In the genomic region with DNA sequence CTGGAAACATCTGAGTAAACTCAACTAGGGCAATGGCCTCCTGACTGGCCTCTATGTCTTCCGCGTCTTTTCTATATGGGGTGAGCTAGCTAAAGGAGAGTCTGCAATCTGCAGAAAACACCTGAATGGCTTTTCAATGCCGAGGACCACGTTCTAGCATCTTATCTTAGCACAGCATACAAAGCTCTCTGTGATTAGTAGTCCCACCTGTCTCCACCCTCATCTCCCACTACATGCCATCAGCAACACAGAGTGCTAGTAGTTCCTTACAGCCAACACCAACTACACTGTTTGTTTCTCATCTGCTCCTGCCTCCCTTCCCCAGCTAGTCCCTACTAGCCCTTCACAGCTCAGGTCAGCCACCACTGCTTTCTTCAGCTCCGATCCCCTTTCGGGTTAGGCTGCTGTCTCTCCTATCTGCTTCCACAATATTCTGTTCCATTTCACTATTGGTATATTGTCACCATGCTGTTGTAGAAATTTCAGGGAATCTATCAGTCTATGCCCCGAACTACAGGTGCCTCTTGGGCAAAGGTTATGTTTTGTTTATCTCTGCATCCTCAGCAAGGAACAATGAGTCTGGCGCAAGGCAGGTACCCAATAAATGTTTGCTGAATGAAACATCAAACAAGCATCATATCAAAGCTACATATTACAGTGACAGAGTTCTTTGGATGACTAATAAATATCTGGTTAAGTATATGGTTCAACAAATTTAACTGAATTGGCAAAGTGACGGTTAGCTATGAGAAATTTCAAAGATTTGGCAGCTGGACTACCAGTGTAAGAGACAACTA, we compare ENCODE assay signal across 18 cellular contexts. TPM values are rescaled to one million over a fixed set of nuclear protein-coding genes. Genes with fewer than 3 reads are reported as not detected.
DNase-seq lines count a peak whose midpoint lies in the region; ATAC-seq, FAIRE-seq and TF ChIP-seq lines count a peak whose summit lies in the region.
"Had no signal": no experiment of that assay in that cellular context is flagged by ENCODE, and none has a peak within 500 bp of the region (broad histone marks: within the 10 kb centered on the region; RNA-seq: fewer than 3 reads in every experiment).

No MANE protein-coding gene starts in this region.

- peaks cover 27% of the 10 kb centered on the region for H3K4me1 ChIP-seq in SJCRH30
- peaks cover 20% of the 10 kb centered on the region for H3K4me1 ChIP-seq in foreskin keratinocyte

- H3K27me3 ChIP-seq in SJCRH30, result no peaks in the 10 kb centered on the region
- no peaks in the 10 kb centered on the region for H3K27me3 ChIP-seq in bronchial epithelial cell (ENCODE audit: control insufficient read depth, insufficient read depth, low read length)
- H3K27me3 ChIP-seq in foreskin keratinocyte, result no peaks in the 10 kb centered on the region
- H3K27me3 ChIP-seq: BE2C had no signal

- H3K36me3 ChIP-seq in SJCRH30 (peaks cover 4% of the 10 kb centered on the region), bronchial epithelial cell (ENCODE audit: control insufficient read depth, insufficient read depth, low read length) (no peaks in the 10 kb centered on the region)

- TF ChIP-seq CTCF in bronchial epithelial cell (IDR thresholded peaks at IDR 0.05; ENCODE audit: insufficient read depth, low read length, severe bottlenecking) (no peak), foreskin keratinocyte (conservative IDR thresholded peaks at IDR 0.05) (no peak)

- H3K4me3 ChIP-seq in SJCRH30 (no peak overlapping the region), bronchial epithelial cell (ENCODE audit: low read depth, low read length) (no peak overlapping the region)

- peak overlapping the region; percentile 86; the same call in 1 of the 2 replicates for H3K27ac ChIP-seq in SJCRH30
- H3K27ac ChIP-seq in foreskin keratinocyte, result peak overlapping the region; percentile 62
- H3K27ac ChIP-seq: C4-2B had no signal

- FAIRE-seq in bronchial epithelial cell (lab: Jason Lieb, UNC), result no peak
- FAIRE-seq: A204.1, D721Med, H54 had no signal

- H3K9me3 ChIP-seq in SJCRH30 (replicated peaks), result no peaks in the 10 kb centered on the region
- H3K9me3 ChIP-seq: BE2C had no signal

- peak; percentile 9 for DNase-seq in COLO668 (lab: John Stamatoyannopoulos, UW; ENCODE audit: unreplicated experiment)
- no peak for DNase-seq in SJCRH30
- DNase-seq in bronchial epithelial cell (ENCODE audit: low read depth), result peak; percentile 29
- DNase-seq in foreskin keratinocyte, result no peak
- no peak for DNase-seq in NCI-H774 (lab: John Stamatoyannopoulos, UW)
- DNase-seq: BE2C; CD4-positive, alpha-beta memory T cell; COR-L47; DMS153; IMR-90 had no signal

- ATAC-seq in foreskin keratinocyte (peak; percentile 12), HG03442 (IDR thresholded peaks at IDR 0.05; ENCODE audit: unreplicated experiment) (no peak), esophagus mucosa (no peak), HG02973 (IDR thresholded peaks at IDR 0.05; ENCODE audit: unreplicated experiment) (no peak)
- ATAC-seq: HCT116 had no signal

RNA-seq across cellular contexts. Expression of gene LYRM4, which starts 12.2 kb away (rescaled TPM):
- 36.5 and 37.3 TPM in 2 replicates for total RNA-seq in SJCRH30 (2014; rRNA removed; shearing (Covaris generic))
- total RNA-seq in bronchial epithelial cell, result 7.6 and 15.3 TPM in 2 replicates
- 33.7 and 35.1 TPM in 2 replicates for total RNA-seq in foreskin keratinocyte
- polyA plus RNA-seq in foreskin keratinocyte, result 45.2 and 50.9 TPM in 2 replicates
- total RNA-seq in esophagus mucosa, result 20.3 TPM

RNA-seq across cellular contexts. Expression of gene FARS2, which starts 12.8 kb away (rescaled TPM):
- 10.5 and 12.9 TPM in 2 replicates for total RNA-seq in SJCRH30 (2014; rRNA removed; shearing (Covaris generic))
- total RNA-seq in bronchial epithelial cell, result 22.4 and 27.4 TPM in 2 replicates
- 20.1 and 20.7 TPM in 2 replicates for total RNA-seq in foreskin keratinocyte
- 16.5 and 16.9 TPM in 2 replicates for polyA plus RNA-seq in foreskin keratinocyte
- total RNA-seq in esophagus mucosa, result 15.4 TPM

Comparison
In these comparisons a context has a peak if more than half of its experiments do, and no peak if none do; other contexts are left out.
1. DNase-seq: peak in COLO668 (single experiment) and bronchial epithelial cell (single experiment); none in SJCRH30 (0 of 2), foreskin keratinocyte (0 of 2) and NCI-H774 (single experiment).